ENCODE assay signal across 6 cellular contexts in genomic region chr2:163548970-163549369, GRCh38.
"Had no signal": no experiment of that assay in that cellular context is flagged by ENCODE, and none has a peak within 500 bp of the region (broad histone marks: within the 10 kb centered on the region; RNA-seq: fewer than 3 reads in every experiment).

No MANE protein-coding gene starts in this region.

- DNase-seq: IMR-90, KBM-7, KG1 had no signal

- H3K9ac ChIP-seq: KMS-11 had no signal

- H3K27ac ChIP-seq: HL-60, KMS-11 had no signal

- FAIRE-seq: HTR-8/SVneo had no signal

- H3K4me2 ChIP-seq: KMS-11 had no signal
